8 cellular contexts compared by ENCODE assay signal in genomic region chr17:64129515-64129764, GRCh38. TPM values are rescaled to one million over a fixed set of nuclear protein-coding genes. Genes with fewer than 3 reads are reported as not detected.
A peak's percentile ranks its signal among the peaks of the same experiment; 100 is the strongest.
DNase-seq lines count a peak whose midpoint lies in the region; ATAC-seq and TF ChIP-seq lines count a peak whose summit lies in the region.

No MANE protein-coding gene starts in this region.

- TF ChIP-seq POLR2A in Peyer's patch (IDR thresholded peaks at IDR 0.05) (no peak), gastrocnemius medialis (IDR thresholded peaks at IDR 0.05) (no peak)

- in situ Hi-C loops in gastrocnemius medialis (cut with MboI; ENCODE audit: low sequenced_read_pairs in 4 of 4), result loop anchor here in 3 of 4 donors (10.0 to 25.0 kb wide), 2 partner anchors 215 to 217 kb away; partner anchors contain the start of genes CSHL1 (in 3 of the 3) and GH1 (in 3 of the 3)

- H3K9me3 ChIP-seq in Peyer's patch, result no peaks in the 10 kb centered on the region
- H3K9me3 ChIP-seq in gastrocnemius medialis, result no peaks in the 10 kb centered on the region

- no peaks in the 10 kb centered on the region for H3K27me3 ChIP-seq in Peyer's patch
- no peaks in the 10 kb centered on the region for H3K27me3 ChIP-seq in gastrocnemius medialis

- TF ChIP-seq CTCF in Peyer's patch (IDR thresholded peaks at IDR 0.05) (no peak), fibroblast of pulmonary artery (IDR thresholded peaks at IDR 0.05; ENCODE audit: low read length, missing control alignments) (no peak), gastrocnemius medialis (IDR thresholded peaks at IDR 0.05 in 4 of 5, conservative IDR thresholded peaks at IDR 0.05 in 1 of 5) (no peak)

- H3K4me1 ChIP-seq in Peyer's patch, result peaks cover 0 to 28% (median 3%) of the 10 kb centered on the region in 4 donors
- peaks cover 17 to 21% of the 10 kb centered on the region in 2 donors for H3K4me1 ChIP-seq in gastrocnemius medialis

- H3K4me3 ChIP-seq in Peyer's patch (peak overlapping the region; percentile 88 to 94 (median 90)), fibroblast of pulmonary artery (replicated peaks; ENCODE audit: low read depth, low read length) (peak overlapping the region; percentile 77), gastrocnemius medialis (peak overlapping the region; percentile 60 to 85 (median 70))

- intact Hi-C loops in gastrocnemius medialis (cut with DNase I; ENCODE audit: low total_unique reads), result no loop called here

- ATAC-seq in GM21576 (IDR thresholded peaks at IDR 0.05; ENCODE audit: unreplicated experiment) (peak; percentile 2), gastrocnemius medialis (peak in 1 of 2 donors; percentile 3), GM21825 (IDR thresholded peaks at IDR 0.05; ENCODE audit: unreplicated experiment) (no peak), GM19395 (IDR thresholded peaks at IDR 0.05; ENCODE audit: unreplicated experiment) (no peak)

- H3K27ac ChIP-seq in Peyer's patch (peak overlapping the region; percentile 88 to 99 (median 96)), gastrocnemius medialis (peak overlapping the region; percentile 88 to 95 (median 92))

- DNase-seq in Peyer's patch (no peak), fibroblast of pulmonary artery (ENCODE audit: low read depth) (no peak), gastrocnemius medialis (no peak), NCI-H2107 treated with DMSO at 0.1 percent for 48 hours (lab: John Stamatoyannopoulos, UW; ENCODE audit: unreplicated experiment) (no peak), NCI-H1694 treated with DMSO at 0.1 percent for 48 hours (lab: John Stamatoyannopoulos, UW) (no peak)

- H3K36me3 ChIP-seq in Peyer's patch (no peaks in the 10 kb centered on the region), gastrocnemius medialis (no peaks in the 10 kb centered on the region)

RNA-seq across cellular contexts. Expression of gene ERN1, which starts 0.5 kb away (rescaled TPM):
- total RNA-seq in Peyer's patch, result 10 to 100 TPM; 17.2 to 30.0 (median 24.0) TPM
- total RNA-seq in gastrocnemius medialis, result 10 to 100 TPM in 3 of 4 donors, 1 to 10 TPM in 1; 9.7 to 27.5 (median 13.8) TPM
